10 cellular contexts compared by ENCODE assay signal in genomic region chr12:45732936-45733335, GRCh38. TPM values are rescaled to one million over a fixed set of nuclear protein-coding genes. Genes with fewer than 3 reads are reported as not detected.
A peak's percentile ranks its signal among the peaks of the same experiment; 100 is the strongest.
DNase-seq lines count a peak whose midpoint lies in the region; ATAC-seq, FAIRE-seq and TF ChIP-seq lines count a peak whose summit lies in the region.
"Had no signal": no experiment of that assay in that cellular context is flagged by ENCODE, and none has a peak within 500 bp of the region (broad histone marks: within the 10 kb centered on the region; RNA-seq: fewer than 3 reads in every experiment).

No MANE protein-coding gene starts in this region.

- H3K27me3 Mint-ChIP-seq in mesothelial cell of epicardium (ENCODE audit: low read depth) = no peaks in the 10 kb centered on the region

- no peak for DNase-seq in heart left ventricle
- DNase-seq in Right ventricle myocardium inferior (ENCODE audit: missing footprints) = no peak
- DNase-seq in ascending aorta (ENCODE audit: low spot score in 2 of 2) = no peak
- DNase-seq in mesothelial cell of epicardium (ENCODE audit: low spot score in 2 of 2, unreplicated experiment in 2 of 2) = no peak
- DNase-seq in D721Med (ENCODE audit: insufficient read length, low spot score) = no peak
- DNase-seq in BE2C = no peak
- DNase-seq: NCI-H774, ovary had no signal

- H3K27ac ChIP-seq in heart left ventricle (peak overlapping the region in 11 of 12 donors; percentile 55 to 100 (median 97)), ascending aorta (peak overlapping the region; percentile 90 to 99), urinary bladder (ENCODE audit: low read depth) (peak overlapping the region; percentile 23)

- peak overlapping the region; percentile 79 for H3K27ac Mint-ChIP-seq in mesothelial cell of epicardium

- peaks cover 27% of the 10 kb centered on the region for H3K36me3 Mint-ChIP-seq in mesothelial cell of epicardium

- TF ChIP-seq CTCF in heart left ventricle (IDR thresholded peaks at IDR 0.05) (no peak), ascending aorta (IDR thresholded peaks at IDR 0.05) (no peak), mesothelial cell of epicardium (IDR thresholded peaks at IDR 0.05; ENCODE audit: unreplicated experiment) (no peak), D721Med (IDR thresholded peaks at IDR 0.05; ENCODE audit: insufficient read depth, missing control alignments) (no peak), BE2C (IDR thresholded peaks at IDR 0.05; ENCODE audit: low read depth, low read length) (no peak)

- peaks cover 14% of the 10 kb centered on the region for H3K9me3 Mint-ChIP-seq in mesothelial cell of epicardium

- H3K4me3 Mint-ChIP-seq in mesothelial cell of epicardium = peak overlapping the region; percentile 26

- H3K36me3 ChIP-seq in heart left ventricle (peaks cover 0 to 8% (median 0%) of the 10 kb centered on the region in 9 donors), ascending aorta (peaks cover 0 to 6% of the 10 kb centered on the region in 2 donors), urinary bladder (ENCODE audit: insufficient read depth) (no peaks in the 10 kb centered on the region), BE2C (peaks cover 21% of the 10 kb centered on the region)
- H3K36me3 ChIP-seq: ovary had no signal

- ATAC-seq in heart left ventricle = no peak
- no peak for ATAC-seq in Right ventricle myocardium inferior
- ATAC-seq in HG03378 (IDR thresholded peaks at IDR 0.05; ENCODE audit: unreplicated experiment) = no peak

- intact Hi-C loops in heart left ventricle (cut with DNase I) = no loop called here
- intact Hi-C loops in Right ventricle myocardium inferior (cut with DNase I) = no loop called here
- intact Hi-C loops in ascending aorta (cut with DNase I) = no loop called here

- H3K27me3 ChIP-seq in heart left ventricle (no peaks in the 10 kb centered on the region), ascending aorta (no peaks in the 10 kb centered on the region), BE2C (no peaks in the 10 kb centered on the region)
- H3K27me3 ChIP-seq: ovary had no signal

- FAIRE-seq in D721Med (lab: Jason Lieb, UNC) = no peak

- peaks cover 23% of the 10 kb centered on the region for H3K4me1 Mint-ChIP-seq in mesothelial cell of epicardium

- H3K4me3 ChIP-seq in heart left ventricle (peak overlapping the region in 6 of 12 donors; percentile 70 to 89 (median 78)), ascending aorta (peak overlapping the region; percentile 37 to 95), urinary bladder (ENCODE audit: low read depth, low read length) (no peak overlapping the region), BE2C (ENCODE audit: low read depth, low read length) (no peak overlapping the region)

- H3K4me1 ChIP-seq in heart left ventricle (peaks cover 8 to 45% (median 36%) of the 10 kb centered on the region in 12 donors), ascending aorta (peaks cover 0 to 33% of the 10 kb centered on the region in 2 donors), urinary bladder (ENCODE audit: insufficient read depth) (no peaks in the 10 kb centered on the region), BE2C (no peaks in the 10 kb centered on the region; the same call in 1 of the 2 replicates)

- H3K9me3 ChIP-seq in heart left ventricle = peaks cover 0 to 11% (median 4%) of the 10 kb centered on the region in 12 donors
- H3K9me3 ChIP-seq in ascending aorta = peaks cover 0 to 9% of the 10 kb centered on the region in 2 donors
- H3K9me3 ChIP-seq in BE2C = no peaks in the 10 kb centered on the region
- H3K9me3 ChIP-seq: ovary had no signal

- TF ChIP-seq POLR2A in heart left ventricle (IDR thresholded peaks at IDR 0.05) = no peak

RNA-seq across cellular contexts. Expression of gene ARID2, which starts 3.4 kb away (rescaled TPM):
- total RNA-seq in heart left ventricle = 10 to 100 TPM; 12.9 to 22.6 (median 19.1) TPM
- polyA plus RNA-seq in heart left ventricle = 1 to 10 TPM; 5.6 to 5.7 TPM
- total RNA-seq in Right ventricle myocardium inferior = 11.9 TPM
- 18.4 TPM for total RNA-seq in ascending aorta
- 57.9 to 67.1 TPM (median 64.3 TPM) in 3 replicates for total RNA-seq in mesothelial cell of epicardium
- total RNA-seq in urinary bladder = 77.4 TPM
- 7.6 TPM for polyA plus RNA-seq in urinary bladder
- 14.8 TPM for polyA plus RNA-seq in BE2C (2012; ENCODE audit: insufficient read depth, insufficient read length, low read depth)

Comparison
In these comparisons a context has a peak if more than half of its experiments do, and no peak if none do; other contexts are left out.
1. H3K27ac ChIP-seq: peak in every context shown above with its lines; median percentile 97 in heart left ventricle; 94 in ascending aorta; 23 in urinary bladder.
2. H3K4me3 ChIP-seq: peak in ascending aorta (2 of 2); none in urinary bladder (single experiment) and BE2C (single experiment).